Comparison of ENCODE assay signal across 2 cellular contexts in genomic region chr3:84918592-84918991, GRCh38. TPM values are rescaled to one million over a fixed set of nuclear protein-coding genes. Genes with fewer than 3 reads are reported as not detected.
"Had no signal": no experiment of that assay in that cellular context is flagged by ENCODE, and none has a peak within 500 bp of the region (broad histone marks: within the 10 kb centered on the region; RNA-seq: fewer than 3 reads in every experiment).

No MANE protein-coding gene starts in this region.

RNA-seq across cellular contexts. Expression of gene CADM2, which starts 40.2 kb away (rescaled TPM):
- total RNA-seq: G401, GM12878 had no signal
